20 cellular contexts compared by ENCODE assay signal in genomic region chr20:25022680-25023079, GRCh38. TPM values are rescaled to one million over a fixed set of nuclear protein-coding genes. Genes with fewer than 3 reads are reported as not detected.
DNase-seq lines count a peak whose midpoint lies in the region; ATAC-seq and TF ChIP-seq lines count a peak whose summit lies in the region.
"Had no signal": no experiment of that assay in that cellular context is flagged by ENCODE, and none has a peak within 500 bp of the region (broad histone marks: within the 10 kb centered on the region; RNA-seq: fewer than 3 reads in every experiment).

No MANE protein-coding gene starts in this region.

- no peak for TF ChIP-seq POLR2A in breast epithelium (IDR thresholded peaks at IDR 0.05)

- no peaks in the 10 kb centered on the region for H3K9me3 ChIP-seq in breast epithelium
- H3K9me3 ChIP-seq in naive thymus-derived CD4-positive, alpha-beta T cell (ENCODE audit: control insufficient read depth in 2 of 3, low read length in 3 of 3) = no peaks in the 10 kb centered on the region
- H3K9me3 ChIP-seq: adrenal gland, BE2C, tibial nerve had no signal

- ATAC-seq in sciatic nerve = peak; percentile 18
- ATAC-seq in naive thymus-derived CD4-positive, alpha-beta T cell = no peak
- ATAC-seq in GM21717 (IDR thresholded peaks at IDR 0.05; ENCODE audit: unreplicated experiment) = no peak

- no peaks in the 10 kb centered on the region for H3K9me3 Mint-ChIP-seq in immature natural killer cell
- H3K9me3 Mint-ChIP-seq in naive thymus-derived CD4-positive, alpha-beta T cell = no peaks in the 10 kb centered on the region
- H3K9me3 Mint-ChIP-seq: activated T-cell treated with anti-CD3 and anti-CD28 coated beads, Interleukin-2, amount 50 U/mL, for 24 hours; mesothelial cell of epicardium had no signal

- in situ Hi-C loops in ACHN (cut with HindIII; ENCODE audit: low pct_ligation_motif_present, low pct_unique_long_range_greater_than_20kb, low sequenced_read_pairs) = no loop called here

- intact Hi-C loops in breast epithelium (cut with DNase I; ENCODE audit: low total_unique reads) (no loop called here), sciatic nerve (cut with DNase I) (no loop called here)
- intact Hi-C loops in naive thymus-derived CD4-positive, alpha-beta T cell (cut with micrococcal nuclease) = no loop called here

- CTCF ChIA-PET in naive thymus-derived CD4-positive, alpha-beta T cell (lab: Charles Lee) = no interaction called here

- H3K4me3 Mint-ChIP-seq in immature natural killer cell = no peak overlapping the region
- H3K4me3 Mint-ChIP-seq in naive thymus-derived CD4-positive, alpha-beta T cell = no peak overlapping the region
- H3K4me3 Mint-ChIP-seq: activated T-cell treated with anti-CD3 and anti-CD28 coated beads, Interleukin-2, amount 50 U/mL, for 24 hours; mesothelial cell of epicardium had no signal

- no peak overlapping the region for H3K4me3 ChIP-seq in breast epithelium
- H3K4me3 ChIP-seq in naive thymus-derived CD4-positive, alpha-beta T cell (ENCODE audit: low read length) = no peak overlapping the region
- H3K4me3 ChIP-seq: adrenal gland, tibial nerve had no signal

- peak overlapping the region in 4 of 6 donors; percentile 24 to 56 (median 41) for H3K27ac Mint-ChIP-seq in immature natural killer cell
- peak overlapping the region in 1 of 9 donors; percentile 13 for H3K27ac Mint-ChIP-seq in naive thymus-derived CD4-positive, alpha-beta T cell
- H3K27ac Mint-ChIP-seq: activated T-cell treated with anti-CD3 and anti-CD28 coated beads, Interleukin-2, amount 50 U/mL, for 24 hours; mesothelial cell of epicardium had no signal

- no peak for TF ChIP-seq CTCF in breast epithelium (IDR thresholded peaks at IDR 0.05)

- no peak overlapping the region for H3K27ac ChIP-seq in breast epithelium
- no peak overlapping the region for H3K27ac ChIP-seq in naive thymus-derived CD4-positive, alpha-beta T cell (ENCODE audit: low read depth, low read length)
- H3K27ac ChIP-seq: adrenal gland had no signal

- peaks cover 42 to 80% of the 10 kb centered on the region in 2 donors for H3K4me1 Mint-ChIP-seq in immature natural killer cell
- peaks cover 4 to 25% (median 19%) of the 10 kb centered on the region in 7 donors for H3K4me1 Mint-ChIP-seq in naive thymus-derived CD4-positive, alpha-beta T cell

- DNase-seq in HT-29 (ENCODE audit: low spot score) (peak; percentile 85), breast epithelium (ENCODE audit: low spot score in 2 of 2) (peak; percentile 48 to 83), immature natural killer cell (no peak), sciatic nerve (ENCODE audit: low spot score) (peak; percentile 45), CD1c-positive myeloid dendritic cell (ENCODE audit: extremely low spot score) (no peak), ACHN (no peak)
- DNase-seq in naive thymus-derived CD4-positive, alpha-beta T cell = no peak
- DNase-seq: activated T-cell treated with anti-CD3 and anti-CD28 coated beads, Interleukin-2, amount 50 U/mL, for 24 hours; BE2C; cortex of kidney; NCI-H1048; NCI-H2227 treated with DMSO at 0.1 percent for 48 hours; OCI-M1 had no signal

- H3K27me3 Mint-ChIP-seq in immature natural killer cell (ENCODE audit: low read depth in 3 of 3) = peaks cover 0 to 2% (median 1%) of the 10 kb centered on the region in 3 donors
- no peaks in the 10 kb centered on the region for H3K27me3 Mint-ChIP-seq in naive thymus-derived CD4-positive, alpha-beta T cell
- H3K27me3 Mint-ChIP-seq: activated T-cell treated with anti-CD3 and anti-CD28 coated beads, Interleukin-2, amount 50 U/mL, for 24 hours had no signal

- H3K27me3 ChIP-seq in breast epithelium = no peaks in the 10 kb centered on the region
- H3K27me3 ChIP-seq in naive thymus-derived CD4-positive, alpha-beta T cell (ENCODE audit: control insufficient read depth in 2 of 2, insufficient read depth in 2 of 2, low read length in 2 of 2) = no peaks in the 10 kb centered on the region
- H3K27me3 ChIP-seq: adrenal gland, BE2C, tibial nerve had no signal

- POLR2A ChIA-PET in naive thymus-derived CD4-positive, alpha-beta T cell (lab: Charles Lee) = no interaction called here

- H3K36me3 Mint-ChIP-seq in immature natural killer cell = peaks cover 0 to 8% (median 0%) of the 10 kb centered on the region in 3 donors
- peaks cover 0 to 37% (median 11%) of the 10 kb centered on the region in 5 donors for H3K36me3 Mint-ChIP-seq in naive thymus-derived CD4-positive, alpha-beta T cell
- H3K36me3 Mint-ChIP-seq: mesothelial cell of epicardium had no signal

- no peaks in the 10 kb centered on the region for H3K36me3 ChIP-seq in breast epithelium
- H3K36me3 ChIP-seq in naive thymus-derived CD4-positive, alpha-beta T cell (ENCODE audit: control insufficient read depth in 2 of 3, insufficient read depth in 3 of 3, low read length in 3 of 3) = peaks cover 0 to 69% (median 4%) of the 10 kb centered on the region in 3 experiments
- H3K36me3 ChIP-seq: BE2C had no signal

- H3K4me1 ChIP-seq in breast epithelium = peaks cover 0 to 13% of the 10 kb centered on the region in 2 donors
- H3K4me1 ChIP-seq in naive thymus-derived CD4-positive, alpha-beta T cell (ENCODE audit: control insufficient read depth in 2 of 2, insufficient read depth in 2 of 2, low read length in 2 of 2) = peaks cover 0 to 3% of the 10 kb centered on the region in 2 donors
- H3K4me1 ChIP-seq: adrenal gland, BE2C had no signal

RNA-seq across cellular contexts. Expression of gene APMAP, which starts 30.1 kb away (rescaled TPM):
- 92.6 and 93.8 TPM in 2 replicates for total RNA-seq in HT-29 (2014; rRNA removed; shearing (Covaris generic))
- total RNA-seq in breast epithelium (100 to 1,000 TPM in 2 of 3 donors, 10 to 100 TPM in 1; 83.2 to 184 (median 101) TPM), sciatic nerve (47.3 TPM)
- 1,000 to 10,000 TPM in 1 of 3 donors, 100 to 1,000 TPM in 2; 649 to 1,111 (median 667) TPM for polyA plus RNA-seq in immature natural killer cell
- total RNA-seq in naive thymus-derived CD4-positive, alpha-beta T cell = 10 to 100 TPM; 28.2 to 47.3 (median 38.8) TPM
- polyA plus RNA-seq in naive thymus-derived CD4-positive, alpha-beta T cell = 10 to 100 TPM; 70.2 to 74.6 TPM

RNA-seq across cellular contexts. Expression of gene ACSS1, which starts 35.3 kb away (rescaled TPM):
- 39.9 and 47.0 TPM in 2 replicates for total RNA-seq in HT-29 (2014; rRNA removed; shearing (Covaris generic))
- total RNA-seq in breast epithelium (10 to 100 TPM; 17.6 to 38.2 (median 37.4) TPM), sciatic nerve (27.4 TPM)
- 10 to 100 TPM; 66.6 to 85.2 (median 83.7) TPM for polyA plus RNA-seq in immature natural killer cell
- total RNA-seq in naive thymus-derived CD4-positive, alpha-beta T cell = 10 to 100 TPM; 33.1 to 51.7 (median 38.4) TPM
- polyA plus RNA-seq in naive thymus-derived CD4-positive, alpha-beta T cell = 10 to 100 TPM; 39.7 to 44.7 TPM

RNA-seq across cellular contexts. Expression of gene VSX1, which starts 59.3 kb away (rescaled TPM):
- not detected in 2 replicates for total RNA-seq in HT-29 (2014; rRNA removed; shearing (Covaris generic))
- total RNA-seq in breast epithelium = under 1 TPM in 1 of 3 donors, not detected in 2; 0.44 TPM
- not detected for polyA plus RNA-seq in immature natural killer cell
- total RNA-seq in sciatic nerve = not detected
- total RNA-seq in naive thymus-derived CD4-positive, alpha-beta T cell = not detected
- polyA plus RNA-seq in naive thymus-derived CD4-positive, alpha-beta T cell = not detected
- total RNA-seq: Daoy, fibroblast of lung, mesothelial cell of epicardium, osteocyte, tibial nerve had no signal
- polyA plus RNA-seq: fibroblast of lung had no signal

Comparison
In these comparisons a context has a peak if more than half of its experiments do, and no peak if none do; other contexts are left out.
1. DNase-seq: peak in HT-29 (single experiment), breast epithelium (2 of 2) and sciatic nerve (single experiment); none in immature natural killer cell (0 of 3), CD1c-positive myeloid dendritic cell (single experiment), naive thymus-derived CD4-positive, alpha-beta T cell (0 of 9) and ACHN (single experiment).